1 cellular context compared by ENCODE assay signal in the genomic region with DNA sequence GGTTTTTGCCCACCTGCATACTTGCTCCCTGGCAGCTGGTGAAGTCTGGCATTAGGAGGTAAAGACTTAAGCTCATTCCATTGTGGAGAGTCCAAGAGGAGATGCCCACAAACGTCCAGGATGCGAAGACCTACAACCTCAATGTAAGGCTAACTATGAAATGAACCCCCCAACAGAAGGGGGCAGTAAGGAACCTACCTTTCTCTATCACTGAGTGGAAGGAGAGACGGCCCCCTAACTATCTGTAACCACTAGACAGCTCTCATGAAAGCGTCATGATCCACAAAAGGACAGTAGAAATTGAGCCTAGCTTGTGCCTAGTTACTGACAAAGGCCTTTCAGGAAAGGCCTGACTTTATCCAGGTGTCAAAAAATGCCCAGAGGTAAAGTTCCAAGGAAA.
TF ChIP-seq lines count a peak whose summit lies in the region.

No MANE protein-coding gene starts in this region.

TF ChIP-seq in HCT116, 20 proteins besides CTCF, POLR2A, EP300 and RAD21 (continued from another document):
- TF ChIP-seq, protein P1, sequence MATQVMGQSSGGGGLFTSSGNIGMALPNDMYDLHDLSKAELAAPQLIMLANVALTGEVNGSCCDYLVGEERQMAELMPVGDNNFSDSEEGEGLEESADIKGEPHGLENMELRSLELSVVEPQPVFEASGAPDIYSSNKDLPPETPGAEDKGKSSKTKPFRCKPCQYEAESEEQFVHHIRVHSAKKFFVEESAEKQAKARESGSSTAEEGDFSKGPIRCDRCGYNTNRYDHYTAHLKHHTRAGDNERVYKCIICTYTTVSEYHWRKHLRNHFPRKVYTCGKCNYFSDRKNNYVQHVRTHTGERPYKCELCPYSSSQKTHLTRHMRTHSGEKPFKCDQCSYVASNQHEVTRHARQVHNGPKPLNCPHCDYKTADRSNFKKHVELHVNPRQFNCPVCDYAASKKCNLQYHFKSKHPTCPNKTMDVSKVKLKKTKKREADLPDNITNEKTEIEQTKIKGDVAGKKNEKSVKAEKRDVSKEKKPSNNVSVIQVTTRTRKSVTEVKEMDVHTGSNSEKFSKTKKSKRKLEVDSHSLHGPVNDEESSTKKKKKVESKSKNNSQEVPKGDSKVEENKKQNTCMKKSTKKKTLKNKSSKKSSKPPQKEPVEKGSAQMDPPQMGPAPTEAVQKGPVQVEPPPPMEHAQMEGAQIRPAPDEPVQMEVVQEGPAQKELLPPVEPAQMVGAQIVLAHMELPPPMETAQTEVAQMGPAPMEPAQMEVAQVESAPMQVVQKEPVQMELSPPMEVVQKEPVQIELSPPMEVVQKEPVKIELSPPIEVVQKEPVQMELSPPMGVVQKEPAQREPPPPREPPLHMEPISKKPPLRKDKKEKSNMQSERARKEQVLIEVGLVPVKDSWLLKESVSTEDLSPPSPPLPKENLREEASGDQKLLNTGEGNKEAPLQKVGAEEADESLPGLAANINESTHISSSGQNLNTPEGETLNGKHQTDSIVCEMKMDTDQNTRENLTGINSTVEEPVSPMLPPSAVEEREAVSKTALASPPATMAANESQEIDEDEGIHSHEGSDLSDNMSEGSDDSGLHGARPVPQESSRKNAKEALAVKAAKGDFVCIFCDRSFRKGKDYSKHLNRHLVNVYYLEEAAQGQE (IDR thresholded peaks at IDR 0.05; ENCODE audit: low read depth), result no peak
